Comparison of ENCODE assay signal across 15 cellular contexts in the genomic region with DNA sequence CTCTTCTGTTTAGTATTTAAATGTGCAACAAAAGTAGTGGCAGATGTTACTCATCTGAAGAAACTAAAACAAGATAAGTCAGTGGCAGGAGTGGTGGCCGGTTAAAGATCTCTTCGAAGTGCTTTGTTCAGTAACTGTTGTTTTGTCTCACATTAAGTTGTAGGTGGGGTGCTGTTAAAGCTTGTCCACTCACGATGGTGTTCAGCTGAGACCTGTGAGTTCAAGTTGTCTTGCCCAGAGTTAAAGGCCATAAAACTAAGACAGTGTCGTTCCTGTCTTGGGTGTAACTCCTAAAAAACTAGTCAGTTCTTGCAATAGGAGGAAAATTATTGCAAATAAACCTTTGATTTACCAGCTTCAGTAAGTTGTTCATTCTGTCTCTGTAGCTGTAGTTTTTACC. TPM values are rescaled to one million over a fixed set of nuclear protein-coding genes. Genes with fewer than 3 reads are reported as not detected.
DNase-seq lines count a peak whose midpoint lies in the region; ATAC-seq, FAIRE-seq and TF ChIP-seq lines count a peak whose summit lies in the region.
"Had no signal": no experiment of that assay in that cellular context is flagged by ENCODE, and none has a peak within 500 bp of the region (broad histone marks: within the 10 kb centered on the region; RNA-seq: fewer than 3 reads in every experiment).

No MANE protein-coding gene starts in this region.

- H3K4me3 ChIP-seq in Panc1 (ENCODE audit: low read depth in 2 of 2, low read length in 2 of 2) (no peak overlapping the region), fibroblast of the aortic adventitia (ENCODE audit: low read depth, low read length) (no peak overlapping the region)

- ATAC-seq in Panc1 (no peak), sciatic nerve (peak; percentile 26), HG03354 (IDR thresholded peaks at IDR 0.05; ENCODE audit: poor library complexity, severe bottlenecking, unreplicated experiment) (no peak), GM19452 (IDR thresholded peaks at IDR 0.05; ENCODE audit: unreplicated experiment) (no peak)
- ATAC-seq: activated CD8-positive, alpha-beta T cell treated with anti-CD3 and anti-CD28 coated beads, Interleukin-2, amount 10 ng/mL, durations not matched to agents 7 days and 5 days had no signal

- TF ChIP-seq CTCF in Panc1 (IDR thresholded peaks at IDR 0.05) (no peak), fibroblast of the aortic adventitia (IDR thresholded peaks at IDR 0.05; ENCODE audit: insufficient read depth, low read length) (no peak)

- no peak for TF ChIP-seq POLR2A in H54 (IDR thresholded peaks at IDR 0.05; ENCODE audit: low read depth, low read length)

- in situ Hi-C loops in Panc1 (cut with HindIII; ENCODE audit: low pct_unique_long_range_greater_than_20kb, low sequenced_read_pairs), result no loop called here

- no peaks in the 10 kb centered on the region for H3K36me3 ChIP-seq in Panc1 (ENCODE audit: control insufficient read depth, insufficient read depth, low read length)

- peaks cover 6% of the 10 kb centered on the region for H3K4me1 ChIP-seq in Panc1 (ENCODE audit: control insufficient read depth, insufficient read depth, low read length)

- FAIRE-seq in H54 (lab: Jason Lieb, UNC), result peak; percentile 6

- peak overlapping the region; percentile 69 for H3K27ac ChIP-seq in Panc1 (ENCODE audit: low read length)

- CTCF ChIA-PET in Panc1 (lab: Charles Lee), result interaction anchor here (1.8 kb wide), 1 partner anchor 13 kb away, joined by 6 read pairs; no protein-coding TSS in a partner anchor

- POLR2A ChIA-PET in Panc1 (lab: Charles Lee), result interaction anchor here (1.1 kb wide), 1 partner anchor 332 kb away, joined by 4 read pairs; no protein-coding TSS in a partner anchor

- no TSS peak for BruUV-seq in Panc1 (replicated peaks; lab: Mats Ljungman, UMichigan)

- no peaks in the 10 kb centered on the region; the same call in 1 of the 2 replicates for H3K27me3 ChIP-seq in Panc1 (ENCODE audit: control insufficient read depth, insufficient read depth, low read length)

- no peaks in the 10 kb centered on the region for H3K9me3 ChIP-seq in Panc1 (ENCODE audit: control insufficient read depth, insufficient read depth, low read depth, low read length)

- DNase-seq in H54 (ENCODE audit: insufficient read length, low spot score) (no peak), Panc1 (ENCODE audit: low read depth, low spot score) (no peak), fibroblast of the aortic adventitia (ENCODE audit: low read depth) (peak; percentile 26), sciatic nerve (ENCODE audit: low spot score) (no peak), NCI-H1048 (lab: John Stamatoyannopoulos, UW) (no peak), ecto neural progenitor cell (ENCODE audit: low spot score) (no peak)
- DNase-seq: activated CD8-positive, alpha-beta T cell treated with anti-CD3 and anti-CD28 coated beads, Interleukin-2, amount 10 ng/mL, durations not matched to agents 7 days and 5 days; activated naive CD4-positive, alpha-beta T cell; cerebellar nuclear complex; kidney glomerular epithelial cell; occipital lobe; stimulated activated CD4-positive, alpha-beta T cell treated with anti-CD3 and anti-CD28 coated beads, Interleukin-4, amount 100 ng/mL, for 1 hour had no signal

- intact Hi-C loops in Panc1 (cut with micrococcal nuclease; ENCODE audit: unreplicated experiment), result loop anchor here (10.0 kb wide), 1 partner anchor 389 kb away; no protein-coding TSS in a partner anchor
- intact Hi-C loops in sciatic nerve (cut with DNase I), result no loop called here

RNA-seq across cellular contexts. Expression of gene FOXP2, which starts 0.9 kb away (rescaled TPM):
- total RNA-seq in Panc1 (2021; ENCODE audit: unreplicated experiment) (0.54 TPM), fibroblast of the aortic adventitia (ENCODE audit: low replicate concordance) (3.9 and 17.4 TPM in 2 replicates), sciatic nerve (24.7 TPM)
- polyA plus RNA-seq in Panc1 (2012; ENCODE audit: insufficient read length), result 6.8 TPM
- total RNA-seq: activated CD8-positive, alpha-beta T cell treated with anti-CD3 and anti-CD28 coated beads, Interleukin-2, amount 10 ng/mL, durations not matched to agents 7 days and 5 days had no signal
- polyA plus RNA-seq: CD14-positive monocyte had no signal
